In the genomic region with DNA sequence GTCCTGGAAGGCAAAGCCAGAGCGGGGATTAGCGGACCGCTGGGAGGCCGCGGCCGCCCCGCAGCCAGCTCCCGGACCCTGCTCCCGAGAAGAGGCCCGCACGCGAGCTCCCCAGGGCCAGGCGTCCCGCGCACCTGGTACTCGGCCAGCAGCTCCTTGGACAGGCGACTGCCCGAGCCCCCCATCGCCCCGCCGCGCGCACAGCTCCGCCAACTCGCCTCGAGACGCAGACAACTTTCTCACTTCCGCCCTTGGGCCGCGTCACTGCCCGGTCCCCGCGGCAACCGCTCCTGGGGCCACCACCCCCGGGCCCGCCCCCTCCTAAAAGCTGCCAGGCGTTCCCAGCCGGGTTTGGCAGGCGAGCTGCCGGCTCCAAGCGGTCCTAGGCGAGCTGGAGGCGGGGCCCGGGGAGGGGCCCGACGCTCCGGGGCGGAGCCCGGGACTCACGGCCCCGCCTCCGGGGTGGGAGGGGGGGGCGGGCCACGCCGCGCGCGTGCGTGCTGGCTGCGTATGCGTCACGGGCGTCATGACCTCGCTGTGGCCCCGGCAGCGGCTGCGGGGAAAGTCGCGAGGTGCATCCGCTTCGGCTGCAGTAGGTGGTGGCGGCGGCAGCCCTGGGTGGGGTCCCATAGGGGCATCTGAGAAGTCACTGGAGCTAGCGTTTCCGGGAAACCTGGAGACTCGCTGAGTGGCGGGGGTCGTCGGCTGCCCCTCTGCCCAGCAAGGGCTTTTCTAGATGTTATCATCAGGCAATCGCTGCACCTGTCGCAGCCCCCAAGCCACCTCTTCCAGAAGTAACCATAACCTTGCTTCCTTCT, we compare ENCODE assay signal across 1 cellular context.
TF ChIP-seq lines count a peak whose summit lies in the region.

A gene (minus strand): TSS at position 241 of the 818 bp plus-strand sequence. CDS start 56 bp downstream, at position 185.
A gene with protein sequence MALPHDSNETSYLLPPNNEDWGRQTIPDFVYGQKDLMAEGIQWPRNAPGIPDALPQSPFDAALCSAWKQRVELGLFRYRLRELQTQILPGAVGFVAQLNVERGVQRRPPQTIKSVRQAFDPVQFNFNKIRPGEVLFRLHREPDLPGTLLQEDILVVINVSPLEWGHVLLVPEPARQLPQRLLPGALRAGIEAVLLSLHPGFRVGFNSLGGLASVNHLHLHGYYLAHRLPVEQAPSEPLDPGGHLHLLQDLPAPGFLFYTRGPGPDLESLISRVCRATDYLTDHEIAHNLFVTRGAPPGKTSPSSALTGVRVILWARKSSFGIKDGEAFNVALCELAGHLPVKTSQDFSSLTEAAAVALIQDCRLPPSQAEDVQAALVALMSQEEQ (plus strand): TSS at position 509 of the 818 bp plus-strand sequence. CDS start 6,700 bp downstream, outside the sequence.

TF ChIP-seq in H1, 55 proteins besides CTCF, POLR2A, EP300 and RAD21:
- TF ChIP-seq RXRA (IDR thresholded peaks at IDR 0.05; ENCODE audit: insufficient read depth, low read depth, low read length) (no peak), SIRT6 (IDR thresholded peaks at IDR 0.05; ENCODE audit: low read length) (no peak), EGR1 (IDR thresholded peaks at IDR 0.05; ENCODE audit: borderline replicate concordance, low read depth, low read length) (peak; percentile 34; the same call in 1 of the 2 replicates), TEAD4 (IDR thresholded peaks at IDR 0.05; ENCODE audit: low read depth, low read length) (no peak), JUND (IDR thresholded peaks at IDR 0.05; ENCODE audit: low read length) (no peak), CREB1 (IDR thresholded peaks at IDR 0.05) (peak; percentile 78; the same call in 1 of the 2 replicates), NRF1 (IDR thresholded peaks at IDR 0.05; ENCODE audit: low read depth, low read length) (peak; percentile 41), FOSL1 (IDR thresholded peaks at IDR 0.05; ENCODE audit: insufficient read depth, low read depth, low read length) (no peak), PHF8 (conservative IDR thresholded peaks at IDR 0.05; ENCODE audit: low read depth, low read length) (peak; percentile 37), MAFK (IDR thresholded peaks at IDR 0.05; ENCODE audit: low read depth, low read length) (no peak), SIN3A (conservative IDR thresholded peaks at IDR 0.05 in 1 of 2, IDR thresholded peaks at IDR 0.05 in 1 of 2; ENCODE audit: low read depth in 1 of 2, low read length in 2 of 2) (peak; percentile 45 to 89; a peak in 2 of 4 replicates), SP1 (IDR thresholded peaks at IDR 0.05; ENCODE audit: low read depth, low read length) (peak; percentile 61; the same call in 1 of the 2 replicates), TAF1 (IDR thresholded peaks at IDR 0.05; ENCODE audit: low read depth, low read length) (0 out of 2 replicates have a peak, but pooled peaks have one; percentile 8), SIX5 (IDR thresholded peaks at IDR 0.05; ENCODE audit: low read depth, low read length) (no peak), ASH2L (IDR thresholded peaks at IDR 0.05; ENCODE audit: low read length) (peak; percentile 84), CBX5 (IDR thresholded peaks at IDR 0.05; ENCODE audit: low read depth, low read length) (no peak), KDM4A (IDR thresholded peaks at IDR 0.05; ENCODE audit: low read depth, low read length, severe bottlenecking) (peak; percentile 85), NANOG (IDR thresholded peaks at IDR 0.05; ENCODE audit: insufficient read depth, low read depth, low read length, poor library complexity, severe bottlenecking) (no peak), BACH1 (IDR thresholded peaks at IDR 0.05; ENCODE audit: low read length) (peak; percentile 73), TAF7 (optimal IDR thresholded peaks at IDR 0.05; ENCODE audit: borderline replicate concordance, low read depth, low read length) (peak; percentile 31)
- TF ChIP-seq, protein P1, sequence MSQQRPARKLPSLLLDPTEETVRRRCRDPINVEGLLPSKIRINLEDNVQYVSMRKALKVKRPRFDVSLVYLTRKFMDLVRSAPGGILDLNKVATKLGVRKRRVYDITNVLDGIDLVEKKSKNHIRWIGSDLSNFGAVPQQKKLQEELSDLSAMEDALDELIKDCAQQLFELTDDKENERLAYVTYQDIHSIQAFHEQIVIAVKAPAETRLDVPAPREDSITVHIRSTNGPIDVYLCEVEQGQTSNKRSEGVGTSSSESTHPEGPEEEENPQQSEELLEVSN (IDR thresholded peaks at IDR 0.05): peak; percentile 43; the same call in 1 of the 2 replicates
- TF ChIP-seq, protein P2, sequence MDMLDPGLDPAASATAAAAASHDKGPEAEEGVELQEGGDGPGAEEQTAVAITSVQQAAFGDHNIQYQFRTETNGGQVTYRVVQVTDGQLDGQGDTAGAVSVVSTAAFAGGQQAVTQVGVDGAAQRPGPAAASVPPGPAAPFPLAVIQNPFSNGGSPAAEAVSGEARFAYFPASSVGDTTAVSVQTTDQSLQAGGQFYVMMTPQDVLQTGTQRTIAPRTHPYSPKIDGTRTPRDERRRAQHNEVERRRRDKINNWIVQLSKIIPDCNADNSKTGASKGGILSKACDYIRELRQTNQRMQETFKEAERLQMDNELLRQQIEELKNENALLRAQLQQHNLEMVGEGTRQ (IDR thresholded peaks at IDR 0.05; ENCODE audit: low read length): no peak
